8 cellular contexts compared by ENCODE assay signal in the genomic region with DNA sequence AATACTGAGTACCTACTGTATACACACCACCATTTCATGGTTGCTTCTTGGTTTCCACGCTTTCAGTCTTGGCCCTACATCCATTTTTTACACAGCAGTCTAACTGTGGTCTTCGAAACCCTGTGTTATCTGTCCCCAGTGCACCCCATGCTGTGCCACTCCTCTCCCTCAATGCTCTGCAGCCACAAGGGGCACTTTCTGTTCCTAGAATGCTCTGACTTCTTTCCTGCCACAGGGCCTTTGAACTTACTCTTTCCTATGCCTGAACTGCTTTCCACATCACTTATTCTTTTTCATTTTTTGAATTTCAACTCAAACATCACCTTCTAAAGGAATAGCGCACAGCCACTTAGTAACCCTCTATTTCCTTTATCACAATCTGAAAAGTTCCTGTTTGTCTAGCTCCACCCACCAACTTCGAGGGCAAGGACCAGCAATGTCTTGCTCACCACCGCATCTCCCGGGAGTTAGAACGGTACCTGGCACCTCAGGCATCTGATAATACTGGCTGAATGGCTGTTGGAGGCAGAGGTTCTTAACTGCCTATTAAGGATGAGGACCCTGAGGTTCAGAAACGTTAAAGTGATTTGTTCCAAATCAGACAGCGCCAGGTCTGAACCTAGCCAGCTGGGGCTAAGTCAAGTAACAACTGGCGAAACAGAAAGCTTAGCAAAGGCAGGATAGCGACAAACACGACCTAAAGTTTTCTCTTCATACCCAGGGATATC. TPM values are rescaled to one million over a fixed set of nuclear protein-coding genes. Genes with fewer than 3 reads are reported as not detected.
DNase-seq lines count a peak whose midpoint lies in the region; TF ChIP-seq lines count a peak whose summit lies in the region.

No MANE protein-coding gene starts in this region.

- H3K4me3 Mint-ChIP-seq in activated CD4-positive, alpha-beta T cell treated with anti-CD3 and anti-CD28 coated beads, Interleukin-2, amount 10 ng/mL, durations not matched to agents 24 days and 14 days, result peak overlapping the region; percentile 86

- TF ChIP-seq EP300 in ovary (IDR thresholded peaks at IDR 0.05), result no peak

- H3K9me3 Mint-ChIP-seq in activated CD4-positive, alpha-beta T cell treated with anti-CD3 and anti-CD28 coated beads, Interleukin-2, amount 10 ng/mL, durations not matched to agents 24 days and 14 days, result peaks cover 3% of the 10 kb centered on the region

- H3K4me1 Mint-ChIP-seq in activated CD4-positive, alpha-beta T cell treated with anti-CD3 and anti-CD28 coated beads, Interleukin-2, amount 10 ng/mL, durations not matched to agents 24 days and 14 days, result peaks cover 40% of the 10 kb centered on the region

- peak overlapping the region; percentile 72 to 87 for H3K27ac ChIP-seq in esophagus (ENCODE audit: low read depth in 2 of 2, low read length in 1 of 2)
- H3K27ac ChIP-seq in ovary, result no peak overlapping the region

- intact Hi-C loops in activated CD4-positive, alpha-beta T cell treated with anti-CD3 and anti-CD28 coated beads, Interleukin-2, amount 10 ng/mL, durations not matched to agents 24 days and 14 days (cut with micrococcal nuclease), result loop anchor here (1.0 to 5.0 kb wide), 7 partner anchors 47 to 425 kb away; partner anchors contain the start of genes GAB2, KCTD21, NDUFC2 and RSF1
- intact Hi-C loops in ovary (cut with DNase I), result no loop called here

- H3K27me3 ChIP-seq in H7 (ENCODE audit: control insufficient read depth, insufficient read depth, low read length) (no peaks in the 10 kb centered on the region), esophagus (ENCODE audit: control insufficient read depth in 1 of 2, insufficient read depth in 2 of 2, low read length in 2 of 2) (no peaks in the 10 kb centered on the region), ovary (no peaks in the 10 kb centered on the region)

- no peak for TF ChIP-seq POLR2A in ovary (IDR thresholded peaks at IDR 0.05)

- H3K4me1 ChIP-seq in esophagus (ENCODE audit: control insufficient read depth in 2 of 2, insufficient read depth in 2 of 2, low read length in 1 of 2), result no peaks in the 10 kb centered on the region
- peaks cover 5% of the 10 kb centered on the region for H3K4me1 ChIP-seq in ovary (ENCODE audit: insufficient read depth)

- TF ChIP-seq CTCF in GM12875 (IDR thresholded peaks at IDR 0.05; ENCODE audit: borderline replicate concordance, insufficient read depth, low read depth, low read length) (peak; percentile 24; the same call in 1 of the 2 replicates), ovary (IDR thresholded peaks at IDR 0.05) (no peak)

- H3K36me3 ChIP-seq in H7 (replicated peaks; ENCODE audit: control insufficient read depth, insufficient read depth, low read length) (peaks cover 5% of the 10 kb centered on the region), esophagus (ENCODE audit: control insufficient read depth in 2 of 2, insufficient read depth in 2 of 2, low read length in 1 of 2) (no peaks in the 10 kb centered on the region), ovary (no peaks in the 10 kb centered on the region)

- WGBS in esophagus, 2 donors, result 18 to 19% methylated on average over 12 of the region's 12 CpGs
- WGBS in ovary, 3 donors, result 18 to 21% (median 19%) methylated on average over 12 of the region's 12 CpGs

- H3K36me3 Mint-ChIP-seq in activated CD4-positive, alpha-beta T cell treated with anti-CD3 and anti-CD28 coated beads, Interleukin-2, amount 10 ng/mL, durations not matched to agents 24 days and 14 days (ENCODE audit: low read depth), result peaks cover 47% of the 10 kb centered on the region

- H3K27ac Mint-ChIP-seq in activated CD4-positive, alpha-beta T cell treated with anti-CD3 and anti-CD28 coated beads, Interleukin-2, amount 10 ng/mL, durations not matched to agents 24 days and 14 days, result peak overlapping the region; percentile 95

- H3K9me3 ChIP-seq in esophagus (ENCODE audit: control insufficient read depth in 2 of 2, insufficient read depth in 1 of 2, low read depth in 1 of 2, low read length in 1 of 2) (no peaks in the 10 kb centered on the region), ovary (no peaks in the 10 kb centered on the region)

- peak; percentile 49 for DNase-seq in H7
- peak; percentile 51 for DNase-seq in M059J (ENCODE audit: low read depth)
- peak; percentile 82 for DNase-seq in activated CD4-positive, alpha-beta T cell treated with anti-CD3 and anti-CD28 coated beads, Interleukin-2, amount 10 ng/mL, durations not matched to agents 24 days and 14 days
- DNase-seq in ovary, result no peak
- no peak for DNase-seq in NCI-H1436 (lab: John Stamatoyannopoulos, UW)
- DNase-seq in retina, result no peak

- H3K27me3 Mint-ChIP-seq in activated CD4-positive, alpha-beta T cell treated with anti-CD3 and anti-CD28 coated beads, Interleukin-2, amount 10 ng/mL, durations not matched to agents 24 days and 14 days, result no peaks in the 10 kb centered on the region

- H3K4me3 ChIP-seq in GM12875 (ENCODE audit: low read depth, low read length) (peak overlapping the region; percentile 78), H7 (ENCODE audit: insufficient read depth, low read depth, low read length) (peak overlapping the region; percentile 67), esophagus (ENCODE audit: low read depth in 1 of 2, low read length in 2 of 2) (peak overlapping the region; percentile 67 to 79), ovary (peak overlapping the region; percentile 64)

RNA-seq across cellular contexts. Expression of gene ALG8, which starts 0.6 kb away (rescaled TPM):
- 54.9 and 58.1 TPM in 2 replicates for total RNA-seq in H7 (2014; rRNA removed; shearing (Covaris generic))
- 89.3 and 95.5 TPM in 2 replicates for total RNA-seq in M059J (2014; rRNA removed; shearing (Covaris generic))
- total RNA-seq in activated CD4-positive, alpha-beta T cell treated with anti-CD3 and anti-CD28 coated beads, Interleukin-2, amount 10 ng/mL, durations not matched to agents 24 days and 14 days, result 60.9 and 61.7 TPM in 2 replicates
- polyA plus RNA-seq in esophagus (10 to 100 TPM; 18.0 to 28.2 TPM), ovary (10 to 100 TPM; 20.1 to 57.8 TPM)
- 10 to 100 TPM; 22.6 to 40.7 (median 28.5) TPM for total RNA-seq in ovary

RNA-seq across cellular contexts. Expression of gene KCTD21, which starts 49.6 kb away (rescaled TPM):
- total RNA-seq in H7 (2014; rRNA removed; shearing (Covaris generic)), result 2.8 and 3.2 TPM in 2 replicates
- total RNA-seq in M059J (2014; rRNA removed; shearing (Covaris generic)), result 3.3 and 7.7 TPM in 2 replicates
- 11.7 and 12.0 TPM in 2 replicates for total RNA-seq in activated CD4-positive, alpha-beta T cell treated with anti-CD3 and anti-CD28 coated beads, Interleukin-2, amount 10 ng/mL, durations not matched to agents 24 days and 14 days
- polyA plus RNA-seq in esophagus (1 to 10 TPM; 6.3 to 7.0 TPM), ovary (10 to 100 TPM in 1 of 2 donors, 1 to 10 TPM in 1; 9.9 to 24.3 TPM)
- 10 to 100 TPM in 6 of 7 donors, 1 to 10 TPM in 1; 7.4 to 24.7 (median 14.1) TPM for total RNA-seq in ovary

RNA-seq across cellular contexts. Expression of gene USP35, which starts 49.9 kb away (rescaled TPM):
- 5.1 and 7.5 TPM in 2 replicates for total RNA-seq in H7 (2014; rRNA removed; shearing (Covaris generic))
- total RNA-seq in M059J (2014; rRNA removed; shearing (Covaris generic)), result 4.6 and 4.7 TPM in 2 replicates
- total RNA-seq in activated CD4-positive, alpha-beta T cell treated with anti-CD3 and anti-CD28 coated beads, Interleukin-2, amount 10 ng/mL, durations not matched to agents 24 days and 14 days, result 10.4 and 13.1 TPM in 2 replicates
- polyA plus RNA-seq in esophagus, result 1 to 10 TPM; 4.1 to 7.7 TPM
- 10 to 100 TPM in 4 of 7 donors, 1 to 10 TPM in 3; 8.0 to 18.6 (median 10.2) TPM for total RNA-seq in ovary
- 1 to 10 TPM; 9.1 to 9.2 TPM for polyA plus RNA-seq in ovary

RNA-seq across cellular contexts. Expression of gene NDUFC2, which starts 59.2 kb away (rescaled TPM):
- total RNA-seq in H7 (2014; rRNA removed; shearing (Covaris generic)), result 153 and 258 TPM in 2 replicates
- 168 and 218 TPM in 2 replicates for total RNA-seq in M059J (2014; rRNA removed; shearing (Covaris generic))
- 207 and 219 TPM in 2 replicates for total RNA-seq in activated CD4-positive, alpha-beta T cell treated with anti-CD3 and anti-CD28 coated beads, Interleukin-2, amount 10 ng/mL, durations not matched to agents 24 days and 14 days
- polyA plus RNA-seq in esophagus, result 100 to 1,000 TPM in 1 of 2 donors, 10 to 100 TPM in 1; 50.9 to 140 TPM
- total RNA-seq in ovary, result 100 to 1,000 TPM in 6 of 7 donors, 10 to 100 TPM in 1; 59.0 to 158 (median 127) TPM
- polyA plus RNA-seq in ovary, result 100 to 1,000 TPM in 1 of 2 donors, 10 to 100 TPM in 1; 77.2 to 154 TPM

Comparison
In these comparisons a context has a peak if more than half of its experiments do, and no peak if none do; other contexts are left out.
1. DNase-seq: peak in H7 (single experiment), M059J (single experiment) and activated CD4-positive, alpha-beta T cell treated with anti-CD3 and anti-CD28 coated beads, Interleukin-2, amount 10 ng/mL, durations not matched to agents 24 days and 14 days (single experiment); none in ovary (0 of 5), NCI-H1436 (single experiment) and retina (single experiment).
2. H3K27ac ChIP-seq: peak in esophagus (2 of 2); none in ovary (0 of 2).
3. Peak in every context shown above with its lines, with median percentiles within 50 percentile points of each other: H3K4me3 ChIP-seq.